Comparison of ENCODE assay signal across 2 cellular contexts in genomic region chr15:74869726-74870407, GRCh38.
TF ChIP-seq lines count a peak whose summit lies in the region.

No MANE protein-coding gene starts in this region.

TF ChIP-seq in IMR-90, 13 proteins besides CTCF, POLR2A, EP300 and RAD21:
- TF ChIP-seq MAZ (IDR thresholded peaks at IDR 0.05; ENCODE audit: borderline replicate concordance, low read depth, low read length) (no peak), SMC3 (IDR thresholded peaks at IDR 0.05; ENCODE audit: low read depth, low read length) (no peak), MAFK (IDR thresholded peaks at IDR 0.05; ENCODE audit: low read depth, low read length) (no peak), FOS (IDR thresholded peaks at IDR 0.05; ENCODE audit: low read depth, low read length) (no peak), MXI1 (IDR thresholded peaks at IDR 0.05; ENCODE audit: borderline replicate concordance, low read depth, low read length) (no peak), RFX5 (IDR thresholded peaks at IDR 0.05; ENCODE audit: low read depth, low read length) (no peak), CHD1 (IDR thresholded peaks at IDR 0.05; ENCODE audit: low read depth, low read length) (no peak), USF2 (IDR thresholded peaks at IDR 0.05; ENCODE audit: low read depth, low read length) (no peak), NFE2L2 (IDR thresholded peaks at IDR 0.05; ENCODE audit: low read depth, low read length) (no peak), CEBPB (IDR thresholded peaks at IDR 0.05; ENCODE audit: low read depth, low read length) (no peak), BHLHE40 (IDR thresholded peaks at IDR 0.05; ENCODE audit: low read depth, low read length) (no peak), RCOR1 (IDR thresholded peaks at IDR 0.05; ENCODE audit: insufficient replicate concordance, low read length) (no peak)
- TF ChIP-seq, protein P1, sequence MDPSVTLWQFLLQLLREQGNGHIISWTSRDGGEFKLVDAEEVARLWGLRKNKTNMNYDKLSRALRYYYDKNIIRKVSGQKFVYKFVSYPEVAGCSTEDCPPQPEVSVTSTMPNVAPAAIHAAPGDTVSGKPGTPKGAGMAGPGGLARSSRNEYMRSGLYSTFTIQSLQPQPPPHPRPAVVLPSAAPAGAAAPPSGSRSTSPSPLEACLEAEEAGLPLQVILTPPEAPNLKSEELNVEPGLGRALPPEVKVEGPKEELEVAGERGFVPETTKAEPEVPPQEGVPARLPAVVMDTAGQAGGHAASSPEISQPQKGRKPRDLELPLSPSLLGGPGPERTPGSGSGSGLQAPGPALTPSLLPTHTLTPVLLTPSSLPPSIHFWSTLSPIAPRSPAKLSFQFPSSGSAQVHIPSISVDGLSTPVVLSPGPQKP (IDR thresholded peaks at IDR 0.05; ENCODE audit: borderline replicate concordance, low read depth, low read length) = no peak
TF ChIP-seq in IMR-90: peak in this region for 0.

TF ChIP-seq in HEK293T, 16 proteins besides CTCF, POLR2A, EP300 and RAD21:
- TF ChIP-seq FOXK2 (IDR thresholded peaks at IDR 0.05) (no peak), BHLHE40 (IDR thresholded peaks at IDR 0.05; ENCODE audit: borderline replicate concordance) (no peak), NFRKB (IDR thresholded peaks at IDR 0.05) (no peak)
TF ChIP-seq in HEK293T: peak in this region for 0.
